ENCODE assay signal across 10 cellular contexts in genomic region chr9:116365056-116365471, GRCh38.
A peak's percentile ranks its signal among the peaks of the same experiment; 100 is the strongest.
DNase-seq lines count a peak whose midpoint lies in the region; ATAC-seq and TF ChIP-seq lines count a peak whose summit lies in the region.
"Had no signal": no experiment of that assay in that cellular context is flagged by ENCODE, and none has a peak within 500 bp of the region (broad histone marks: within the 10 kb centered on the region; RNA-seq: fewer than 3 reads in every experiment).

No MANE protein-coding gene starts in this region.

- CTCF ChIA-PET in BJ (lab: Yijun Ruan, JAX): no interaction called here

- WGBS in esophagus squamous epithelium, 2 donors: 23 to 39% methylated on average over 4 to 8 of the region's 9 CpGs

- H3K27me3 ChIP-seq in BJ (ENCODE audit: control insufficient read depth, insufficient read depth, low read length) (no peaks in the 10 kb centered on the region), esophagus squamous epithelium (no peaks in the 10 kb centered on the region)

- H3K36me3 ChIP-seq in BJ (ENCODE audit: control insufficient read depth, insufficient read depth, low read length): peaks cover 31% of the 10 kb centered on the region
- H3K36me3 ChIP-seq in esophagus squamous epithelium: peaks cover 0 to 51% (median 0%) of the 10 kb centered on the region in 3 donors

- peaks cover 0 to 16% (median 11%) of the 10 kb centered on the region in 3 donors for H3K4me1 ChIP-seq in esophagus squamous epithelium

- no peaks in the 10 kb centered on the region for H3K9me3 ChIP-seq in esophagus squamous epithelium

- POLR2A ChIA-PET in BJ (lab: Charles Lee): no interaction called here

- DNase-seq in BJ (ENCODE audit: low read depth): no peak
- DNase-seq in NCI-H2171 (lab: John Stamatoyannopoulos, UW): peak; percentile 76
- DNase-seq in esophagus squamous epithelium (lab: John Stamatoyannopoulos, UW): no peak
- peak; percentile 31 for DNase-seq in non-pigmented ciliary epithelial cell (ENCODE audit: low read depth)
- DNase-seq in stimulated activated CD4-positive, alpha-beta T cell treated with anti-CD3 and anti-CD28 coated beads, Interleukin-4, amount 100 ng/mL, for 4 hours: no peak
- no peak for DNase-seq in middle frontal gyrus (ENCODE audit: extremely low spot score, low spot score)
- no peak for DNase-seq in stimulated activated CD4-positive, alpha-beta T cell treated with anti-CD3 and anti-CD28 coated beads, Interleukin-2, amount 100 ng/mL, for 24 hours
- DNase-seq: activated gamma-delta T cell treated with Interleukin-2 at 50 U/mL for 16 hours had no signal

- TF ChIP-seq CTCF in BJ (IDR thresholded peaks at IDR 0.05; ENCODE audit: insufficient read depth, low read depth, low read length): peak; percentile 31; the same call in 1 of the 2 replicates
- peak in 1 of 6 experiments; percentile 36 for TF ChIP-seq CTCF in esophagus squamous epithelium (IDR thresholded peaks at IDR 0.05)

- ATAC-seq in HG02798 (IDR thresholded peaks at IDR 0.05; ENCODE audit: poor library complexity, unreplicated experiment): no peak

- no peak for TF ChIP-seq POLR2A in esophagus squamous epithelium (IDR thresholded peaks at IDR 0.05)

- H3K4me3 ChIP-seq in BJ (ENCODE audit: low read depth, low read length) (no peak overlapping the region), esophagus squamous epithelium (peak overlapping the region in 2 of 4 donors; percentile 2 to 28)

- intact Hi-C loops in esophagus squamous epithelium (cut with DNase I): no loop called here

- peak overlapping the region in 3 of 4 donors; percentile 39 to 58 (median 50) for H3K27ac ChIP-seq in esophagus squamous epithelium
- H3K27ac ChIP-seq: KMS-11 had no signal

Comparison
In these comparisons a context has a peak if more than half of its experiments do, and no peak if none do; other contexts are left out.
1. DNase-seq: peak in NCI-H2171 (single experiment) and non-pigmented ciliary epithelial cell (single experiment); none in BJ (single experiment), esophagus squamous epithelium (single experiment), stimulated activated CD4-positive, alpha-beta T cell treated with anti-CD3 and anti-CD28 coated beads, Interleukin-4, amount 100 ng/mL, for 4 hours (0 of 2), middle frontal gyrus (single experiment) and stimulated activated CD4-positive, alpha-beta T cell treated with anti-CD3 and anti-CD28 coated beads, Interleukin-2, amount 100 ng/mL, for 24 hours (0 of 2).